Comparison of ENCODE assay signal across 8 cellular contexts in genomic region chr2:238061310-238062202, GRCh38. TPM values are rescaled to one million over a fixed set of nuclear protein-coding genes. Genes with fewer than 3 reads are reported as not detected.
DNase-seq lines count a peak whose midpoint lies in the region; ATAC-seq and TF ChIP-seq lines count a peak whose summit lies in the region.

No MANE protein-coding gene starts in this region.

- 4% methylated on average over 29 of the region's 30 CpGs for WGBS in suprapubic skin

- no peaks in the 10 kb centered on the region for H3K36me3 Mint-ChIP-seq in T-helper 17 cell (ENCODE audit: low read depth)

- TF ChIP-seq EP300 in suprapubic skin (IDR thresholded peaks at IDR 0.05) = no peak

- peaks cover 10% of the 10 kb centered on the region for H3K27me3 Mint-ChIP-seq in T-helper 17 cell

- intact Hi-C loops in dorsolateral prefrontal cortex (cut with DNase I) = loop anchor here in 1 of 2 donors (2.0 to 10.0 kb wide), 5 partner anchors 49 to 203 kb away; partner anchors contain the start of genes RAMP1 and UBE2F

- H3K9me3 ChIP-seq in KOPT-K1 (ENCODE audit: insufficient read depth, low read length, poor library complexity, severe bottlenecking) (peaks cover 6% of the 10 kb centered on the region), T-helper 17 cell (ENCODE audit: control insufficient read depth, low read length, poor library complexity, severe bottlenecking) (no peaks in the 10 kb centered on the region), suprapubic skin (no peaks in the 10 kb centered on the region)

- H3K27me3 ChIP-seq in dorsolateral prefrontal cortex (no peaks in the 10 kb centered on the region), suprapubic skin (no peaks in the 10 kb centered on the region)

- H3K4me1 Mint-ChIP-seq in T-helper 17 cell = peaks cover 24% of the 10 kb centered on the region

- peak; percentile 24 for ATAC-seq in GM21529 (IDR thresholded peaks at IDR 0.05; ENCODE audit: unreplicated experiment)
- ATAC-seq in T-helper 17 cell = peak; percentile 5

- H3K36me3 ChIP-seq in KOPT-K1 (ENCODE audit: insufficient read depth, low read length) (peaks cover 24% of the 10 kb centered on the region), suprapubic skin (peaks cover 4% of the 10 kb centered on the region)

- H3K4me1 ChIP-seq in suprapubic skin = peaks cover 18% of the 10 kb centered on the region

- peak; percentile 64 for DNase-seq in ELF-1 (ENCODE audit: low read depth, low spot score)
- DNase-seq in T-helper 17 cell = no peak
- peak in 5 of 10 donors; percentile 15 to 52 (median 24) for DNase-seq in dorsolateral prefrontal cortex
- peak; percentile 21 for DNase-seq in medulla oblongata (ENCODE audit: extremely low spot score)
- peak; percentile 68 to 81 for DNase-seq in suprapubic skin (ENCODE audit: low spot score in 2 of 2)
- no peak for DNase-seq in mesenteric fat pad (ENCODE audit: low spot score)

- H3K4me3 Mint-ChIP-seq in T-helper 17 cell = peak overlapping the region; percentile 95

- peak overlapping the region; percentile 78 to 99 (median 95) for H3K4me3 ChIP-seq in dorsolateral prefrontal cortex
- H3K4me3 ChIP-seq in suprapubic skin = peak overlapping the region; percentile 81

- TF ChIP-seq CTCF in dorsolateral prefrontal cortex (IDR thresholded peaks at IDR 0.05 in 54 of 56, conservative IDR thresholded peaks at IDR 0.05 in 2 of 56; ENCODE audit: low read depth in 1 of 56, partially characterized antibody in 56 of 56) (no peak), suprapubic skin (IDR thresholded peaks at IDR 0.05) (no peak)

- H3K27ac ChIP-seq in KOPT-K1 (ENCODE audit: low read depth, low read length, poor library complexity, severe bottlenecking) (peak overlapping the region; percentile 90), dorsolateral prefrontal cortex (peak overlapping the region in 53 of 59 donors; percentile 15 to 95 (median 84)), suprapubic skin (peak overlapping the region; percentile 34)

- peak overlapping the region; percentile 93 for H3K27ac Mint-ChIP-seq in T-helper 17 cell

- TF ChIP-seq POLR2A in suprapubic skin (IDR thresholded peaks at IDR 0.05) = no peak

RNA-seq across cellular contexts. Expression of gene SCLY, which starts 0.8 kb away (rescaled TPM):
- 10 to 100 TPM; 15.9 to 17.8 TPM for total RNA-seq in T-helper 17 cell
- 10 to 100 TPM; 12.6 to 37.0 (median 22.2) TPM for total RNA-seq in dorsolateral prefrontal cortex
- 10 to 100 TPM in 2 of 4 donors, 1 to 10 TPM in 2; 5.5 to 14.5 (median 9.6) TPM for total RNA-seq in suprapubic skin
- 13.6 TPM for total RNA-seq in mesenteric fat pad

RNA-seq across cellular contexts. Expression of gene ESPNL, which starts 38.6 kb away (rescaled TPM):
- under 1 TPM in 1 of 2 donors, not detected in 1; 0.05 TPM for total RNA-seq in T-helper 17 cell
- total RNA-seq in dorsolateral prefrontal cortex = 1 to 10 TPM in 8 of 120 experiments, under 1 TPM in 87, not detected in 25; 0.09 to 2.3 (median 0.29) TPM
- under 1 TPM in 2 of 4 donors, not detected in 2; 0.25 to 0.56 TPM for total RNA-seq in suprapubic skin
- total RNA-seq in mesenteric fat pad = 0.48 TPM

Comparison
In these comparisons a context has a peak if more than half of its experiments do, and no peak if none do; other contexts are left out.
1. DNase-seq: peak in ELF-1 (single experiment), medulla oblongata (single experiment) and suprapubic skin (2 of 2); none in T-helper 17 cell (0 of 3) and mesenteric fat pad (single experiment).
2. H3K27ac ChIP-seq: peak in every context shown above with its lines; median percentile 90 in KOPT-K1; 84 in dorsolateral prefrontal cortex; 34 in suprapubic skin.